In the genomic region with DNA sequence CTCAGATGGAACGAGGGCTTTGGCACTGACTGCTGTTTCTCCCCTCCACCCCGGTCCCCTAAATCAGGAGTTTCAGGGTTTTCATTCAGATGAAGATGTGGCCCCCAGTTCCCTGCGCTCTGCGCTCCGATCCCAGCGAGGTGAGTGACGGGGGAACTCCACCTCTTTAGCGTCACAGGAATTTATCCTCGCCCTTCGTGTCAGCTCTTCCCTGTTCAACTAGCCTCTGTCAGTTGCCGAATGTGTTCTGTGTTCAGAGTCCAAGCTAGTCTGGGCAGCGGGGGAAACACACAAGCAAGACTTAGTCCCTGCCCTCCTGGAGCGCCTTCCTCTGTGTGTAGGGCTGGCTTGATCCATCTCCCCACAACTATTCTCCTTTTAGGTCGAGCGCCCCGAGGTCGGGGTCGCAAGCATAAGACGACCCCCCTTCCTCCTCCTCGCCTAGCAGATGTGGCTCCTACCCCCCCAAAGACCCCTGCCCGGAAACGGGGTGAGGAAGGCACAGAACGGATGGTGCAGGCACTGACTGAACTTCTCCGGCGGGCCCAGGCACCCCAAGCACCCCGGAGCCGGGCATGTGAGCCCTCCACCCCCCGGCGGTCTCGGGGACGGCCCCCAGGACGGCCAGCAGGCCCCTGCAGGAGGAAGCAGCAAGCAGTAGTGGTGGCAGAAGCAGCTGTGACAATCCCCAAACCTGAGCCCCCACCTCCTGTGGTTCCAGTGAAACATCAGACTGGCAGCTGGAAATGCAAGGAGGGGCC, we compare ENCODE assay signal across 1 cellular context.
TF ChIP-seq lines count a peak whose summit lies in the region.

No MANE protein-coding gene starts in this region.

TF ChIP-seq in GM23338, 12 proteins besides CTCF, POLR2A, EP300 and RAD21:
- TF ChIP-seq, protein P1, sequence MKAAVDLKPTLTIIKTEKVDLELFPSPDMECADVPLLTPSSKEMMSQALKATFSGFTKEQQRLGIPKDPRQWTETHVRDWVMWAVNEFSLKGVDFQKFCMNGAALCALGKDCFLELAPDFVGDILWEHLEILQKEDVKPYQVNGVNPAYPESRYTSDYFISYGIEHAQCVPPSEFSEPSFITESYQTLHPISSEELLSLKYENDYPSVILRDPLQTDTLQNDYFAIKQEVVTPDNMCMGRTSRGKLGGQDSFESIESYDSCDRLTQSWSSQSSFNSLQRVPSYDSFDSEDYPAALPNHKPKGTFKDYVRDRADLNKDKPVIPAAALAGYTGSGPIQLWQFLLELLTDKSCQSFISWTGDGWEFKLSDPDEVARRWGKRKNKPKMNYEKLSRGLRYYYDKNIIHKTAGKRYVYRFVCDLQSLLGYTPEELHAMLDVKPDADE (IDR thresholded peaks at IDR 0.05): no peak
- TF ChIP-seq POLR2AphosphoS5 (IDR thresholded peaks at IDR 0.05; ENCODE audit: low read depth) (no peak), ZNF331 (CRISPR knock-in tag; IDR thresholded peaks at IDR 0.05; ENCODE audit: low read depth) (no peak), STAT1 (IDR thresholded peaks at IDR 0.05; ENCODE audit: unreplicated experiment) (no peak), JUNB (IDR thresholded peaks at IDR 0.05; ENCODE audit: unreplicated experiment) (no peak), CREB1 (CRISPR knock-in tag; IDR thresholded peaks at IDR 0.05; ENCODE audit: low read depth) (no peak), EZH2phosphoT487 (IDR thresholded peaks at IDR 0.05; ENCODE audit: unreplicated experiment) (no peak), NANOG (IDR thresholded peaks at IDR 0.05; ENCODE audit: borderline replicate concordance) (no peak), ZNF114 (CRISPR knock-in tag; IDR thresholded peaks at IDR 0.05) (no peak)
- TF ChIP-seq, protein P2, sequence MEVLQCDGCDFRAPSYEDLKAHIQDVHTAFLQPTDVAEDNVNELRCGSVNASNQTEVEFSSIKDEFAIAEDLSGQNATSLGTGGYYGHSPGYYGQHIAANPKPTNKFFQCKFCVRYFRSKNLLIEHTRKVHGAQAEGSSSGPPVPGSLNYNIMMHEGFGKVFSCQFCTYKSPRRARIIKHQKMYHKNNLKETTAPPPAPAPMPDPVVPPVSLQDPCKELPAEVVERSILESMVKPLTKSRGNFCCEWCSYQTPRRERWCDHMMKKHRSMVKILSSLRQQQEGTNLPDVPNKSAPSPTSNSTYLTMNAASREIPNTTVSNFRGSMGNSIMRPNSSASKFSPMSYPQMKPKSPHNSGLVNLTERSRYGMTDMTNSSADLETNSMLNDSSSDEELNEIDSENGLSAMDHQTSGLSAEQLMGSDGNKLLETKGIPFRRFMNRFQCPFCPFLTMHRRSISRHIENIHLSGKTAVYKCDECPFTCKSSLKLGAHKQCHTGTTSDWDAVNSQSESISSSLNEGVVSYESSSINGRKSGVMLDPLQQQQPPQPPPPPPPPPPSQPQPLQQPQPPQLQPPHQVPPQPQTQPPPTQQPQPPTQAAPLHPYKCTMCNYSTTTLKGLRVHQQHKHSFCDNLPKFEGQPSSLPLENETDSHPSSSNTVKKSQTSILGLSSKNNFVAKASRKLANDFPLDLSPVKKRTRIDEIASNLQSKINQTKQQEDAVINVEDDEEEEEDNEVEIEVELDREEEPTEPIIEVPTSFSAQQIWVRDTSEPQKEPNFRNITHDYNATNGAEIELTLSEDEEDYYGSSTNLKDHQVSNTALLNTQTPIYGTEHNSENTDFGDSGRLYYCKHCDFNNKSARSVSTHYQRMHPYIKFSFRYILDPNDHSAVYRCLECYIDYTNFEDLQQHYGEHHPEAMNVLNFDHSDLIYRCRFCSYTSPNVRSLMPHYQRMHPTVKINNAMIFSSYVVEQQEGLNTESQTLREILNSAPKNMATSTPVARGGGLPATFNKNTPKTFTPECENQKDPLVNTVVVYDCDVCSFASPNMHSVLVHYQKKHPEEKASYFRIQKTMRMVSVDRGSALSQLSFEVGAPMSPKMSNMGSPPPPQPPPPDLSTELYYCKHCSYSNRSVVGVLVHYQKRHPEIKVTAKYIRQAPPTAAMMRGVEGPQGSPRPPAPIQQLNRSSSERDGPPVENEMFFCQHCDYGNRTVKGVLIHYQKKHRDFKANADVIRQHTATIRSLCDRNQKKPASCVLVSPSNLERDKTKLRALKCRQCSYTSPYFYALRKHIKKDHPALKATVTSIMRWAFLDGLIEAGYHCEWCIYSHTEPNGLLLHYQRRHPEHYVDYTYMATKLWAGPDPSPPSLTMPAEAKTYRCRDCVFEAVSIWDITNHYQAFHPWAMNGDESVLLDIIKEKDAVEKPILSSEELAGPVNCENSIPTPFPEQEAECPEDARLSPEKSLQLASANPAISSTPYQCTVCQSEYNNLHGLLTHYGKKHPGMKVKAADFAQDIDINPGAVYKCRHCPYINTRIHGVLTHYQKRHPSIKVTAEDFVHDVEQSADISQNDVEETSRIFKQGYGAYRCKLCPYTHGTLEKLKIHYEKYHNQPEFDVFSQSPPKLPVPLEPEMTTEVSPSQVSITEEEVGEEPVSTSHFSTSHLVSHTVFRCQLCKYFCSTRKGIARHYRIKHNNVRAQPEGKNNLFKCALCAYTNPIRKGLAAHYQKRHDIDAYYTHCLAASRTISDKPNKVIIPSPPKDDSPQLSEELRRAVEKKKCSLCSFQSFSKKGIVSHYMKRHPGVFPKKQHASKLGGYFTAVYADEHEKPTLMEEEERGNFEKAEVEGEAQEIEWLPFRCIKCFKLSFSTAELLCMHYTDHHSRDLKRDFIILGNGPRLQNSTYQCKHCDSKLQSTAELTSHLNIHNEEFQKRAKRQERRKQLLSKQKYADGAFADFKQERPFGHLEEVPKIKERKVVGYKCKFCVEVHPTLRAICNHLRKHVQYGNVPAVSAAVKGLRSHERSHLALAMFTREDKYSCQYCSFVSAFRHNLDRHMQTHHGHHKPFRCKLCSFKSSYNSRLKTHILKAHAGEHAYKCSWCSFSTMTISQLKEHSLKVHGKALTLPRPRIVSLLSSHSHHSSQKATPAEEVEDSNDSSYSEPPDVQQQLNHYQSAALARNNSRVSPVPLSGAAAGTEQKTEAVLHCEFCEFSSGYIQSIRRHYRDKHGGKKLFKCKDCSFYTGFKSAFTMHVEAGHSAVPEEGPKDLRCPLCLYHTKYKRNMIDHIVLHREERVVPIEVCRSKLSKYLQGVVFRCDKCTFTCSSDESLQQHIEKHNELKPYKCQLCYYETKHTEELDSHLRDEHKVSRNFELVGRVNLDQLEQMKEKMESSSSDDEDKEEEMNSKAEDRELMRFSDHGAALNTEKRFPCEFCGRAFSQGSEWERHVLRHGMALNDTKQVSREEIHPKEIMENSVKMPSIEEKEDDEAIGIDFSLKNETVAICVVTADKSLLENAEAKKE (CRISPR knock-in tag; IDR thresholded peaks at IDR 0.05): no peak
- TF ChIP-seq, protein P3, sequence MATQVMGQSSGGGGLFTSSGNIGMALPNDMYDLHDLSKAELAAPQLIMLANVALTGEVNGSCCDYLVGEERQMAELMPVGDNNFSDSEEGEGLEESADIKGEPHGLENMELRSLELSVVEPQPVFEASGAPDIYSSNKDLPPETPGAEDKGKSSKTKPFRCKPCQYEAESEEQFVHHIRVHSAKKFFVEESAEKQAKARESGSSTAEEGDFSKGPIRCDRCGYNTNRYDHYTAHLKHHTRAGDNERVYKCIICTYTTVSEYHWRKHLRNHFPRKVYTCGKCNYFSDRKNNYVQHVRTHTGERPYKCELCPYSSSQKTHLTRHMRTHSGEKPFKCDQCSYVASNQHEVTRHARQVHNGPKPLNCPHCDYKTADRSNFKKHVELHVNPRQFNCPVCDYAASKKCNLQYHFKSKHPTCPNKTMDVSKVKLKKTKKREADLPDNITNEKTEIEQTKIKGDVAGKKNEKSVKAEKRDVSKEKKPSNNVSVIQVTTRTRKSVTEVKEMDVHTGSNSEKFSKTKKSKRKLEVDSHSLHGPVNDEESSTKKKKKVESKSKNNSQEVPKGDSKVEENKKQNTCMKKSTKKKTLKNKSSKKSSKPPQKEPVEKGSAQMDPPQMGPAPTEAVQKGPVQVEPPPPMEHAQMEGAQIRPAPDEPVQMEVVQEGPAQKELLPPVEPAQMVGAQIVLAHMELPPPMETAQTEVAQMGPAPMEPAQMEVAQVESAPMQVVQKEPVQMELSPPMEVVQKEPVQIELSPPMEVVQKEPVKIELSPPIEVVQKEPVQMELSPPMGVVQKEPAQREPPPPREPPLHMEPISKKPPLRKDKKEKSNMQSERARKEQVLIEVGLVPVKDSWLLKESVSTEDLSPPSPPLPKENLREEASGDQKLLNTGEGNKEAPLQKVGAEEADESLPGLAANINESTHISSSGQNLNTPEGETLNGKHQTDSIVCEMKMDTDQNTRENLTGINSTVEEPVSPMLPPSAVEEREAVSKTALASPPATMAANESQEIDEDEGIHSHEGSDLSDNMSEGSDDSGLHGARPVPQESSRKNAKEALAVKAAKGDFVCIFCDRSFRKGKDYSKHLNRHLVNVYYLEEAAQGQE (IDR thresholded peaks at IDR 0.05; ENCODE audit: unreplicated experiment): no peak
